ENCODE assay signal across 18 cellular contexts in the genomic region with DNA sequence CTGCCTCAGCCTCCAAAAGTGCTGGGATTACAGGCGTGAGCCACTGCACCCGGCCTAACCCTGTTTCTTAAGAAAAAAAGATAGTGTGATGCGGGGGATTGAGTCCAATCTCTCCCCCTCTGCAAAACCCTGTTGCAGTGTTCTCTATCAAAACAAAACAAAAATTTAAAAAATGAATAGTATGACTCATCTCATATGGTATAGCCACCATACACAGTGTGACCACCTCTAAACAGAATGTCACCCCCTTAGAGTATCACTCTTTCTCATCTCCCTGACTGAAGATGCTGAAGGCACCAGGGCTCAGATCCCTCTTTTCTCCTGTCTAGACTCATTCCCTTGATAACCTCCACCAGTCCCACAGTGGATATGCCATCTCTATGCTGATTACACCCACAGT.
"Had no signal": no experiment of that assay in that cellular context is flagged by ENCODE, and none has a peak within 500 bp of the region (broad histone marks: within the 10 kb centered on the region; RNA-seq: fewer than 3 reads in every experiment).

No MANE protein-coding gene starts in this region.

- H3K9me3 Mint-ChIP-seq: endodermal cell; memory B cell; naive B cell; stimulated activated naive CD8-positive, alpha-beta T cell treated with anti-CD3 and anti-CD28 coated beads, Interleukin-15, Interleukin-2, amounts not matched to agents 100 ng/mL and 50 ng/mL, for 24 hours; T-cell; T-helper 2 cell treated with Interferon-gamma antibody and Interleukin-4, amounts not matched to agents 5 μg/mL and 100 μg/mL, for 36 hours had no signal

- H3K27ac Mint-ChIP-seq: endodermal cell; memory B cell; stimulated activated naive CD8-positive, alpha-beta T cell treated with anti-CD3 and anti-CD28 coated beads, Interleukin-15, Interleukin-2, amounts not matched to agents 100 ng/mL and 50 ng/mL, for 24 hours; T-cell; T-helper 2 cell treated with Interferon-gamma antibody and Interleukin-4, amounts not matched to agents 5 μg/mL and 100 μg/mL, for 36 hours had no signal

- H3K27me3 Mint-ChIP-seq: memory B cell; naive B cell; stimulated activated naive CD8-positive, alpha-beta T cell treated with anti-CD3 and anti-CD28 coated beads, Interleukin-15, Interleukin-2, amounts not matched to agents 100 ng/mL and 50 ng/mL, for 24 hours had no signal

- ATAC-seq: body of pancreas, heart right ventricle, left colon, psoas muscle, T-cell had no signal

- H3K27me3 ChIP-seq: body of pancreas, cardiac muscle cell, heart right ventricle, right atrium auricular region, tibial artery had no signal

- H3K4me1 ChIP-seq: body of pancreas, psoas muscle, tibial artery had no signal

- DNase-seq: activated CD4-positive, alpha-beta T cell treated with anti-CD3 and anti-CD28 coated beads, Interleukin-2, amount 50 U/mL, for 1 hour; anterior cingulate cortex; body of pancreas; cortex of kidney; endodermal cell; heart right ventricle; left colon; naive B cell; psoas muscle; stimulated activated CD4-positive, alpha-beta T cell treated with anti-CD3 and anti-CD28 coated beads, Interleukin-4, amount 100 ng/mL, for 24 hours; T-cell; tibial artery had no signal

- H3K4me3 Mint-ChIP-seq: endodermal cell; memory B cell; stimulated activated naive CD8-positive, alpha-beta T cell treated with anti-CD3 and anti-CD28 coated beads, Interleukin-15, Interleukin-2, amounts not matched to agents 100 ng/mL and 50 ng/mL, for 24 hours; T-cell; T-helper 2 cell treated with Interferon-gamma antibody and Interleukin-4, amounts not matched to agents 5 μg/mL and 100 μg/mL, for 36 hours had no signal

- H3K36me3 Mint-ChIP-seq: naive B cell, T-cell had no signal

- H3K4me1 Mint-ChIP-seq: memory B cell had no signal

- H3K27ac ChIP-seq: body of pancreas, cardiac muscle cell, heart right ventricle, psoas muscle, right atrium auricular region, tibial artery, VCaP had no signal
